9 cellular contexts compared by ENCODE assay signal in genomic region chr11:61694971-61695706, GRCh38. TPM values are rescaled to one million over a fixed set of nuclear protein-coding genes. Genes with fewer than 3 reads are reported as not detected.
A peak's percentile ranks its signal among the peaks of the same experiment; 100 is the strongest.
DNase-seq lines count a peak whose midpoint lies in the region; ATAC-seq lines count a peak whose summit lies in the region.
"Had no signal": no experiment of that assay in that cellular context is flagged by ENCODE, and none has a peak within 500 bp of the region (broad histone marks: within the 10 kb centered on the region; RNA-seq: fewer than 3 reads in every experiment).

No MANE protein-coding gene starts in this region.

- DNase-seq in mucosa of gallbladder (ENCODE audit: low spot score) (peak; percentile 61), NCI-H1105 (lab: John Stamatoyannopoulos, UW) (no peak), D341Med (ENCODE audit: low spot score) (no peak)

- no peak for ATAC-seq in GM21367 (IDR thresholded peaks at IDR 0.05; ENCODE audit: unreplicated experiment)
- no peak for ATAC-seq in GM18909 (IDR thresholded peaks at IDR 0.05; ENCODE audit: poor library complexity, unreplicated experiment)

- H3K27ac ChIP-seq in ACC112 (ENCODE audit: low read depth, low read length) (peak overlapping the region; percentile 72), KOPT-K1 (ENCODE audit: low read depth, low read length, poor library complexity, severe bottlenecking) (peak overlapping the region; percentile 94), cingulate gyrus (ENCODE audit: low read depth, low read length) (peak overlapping the region; percentile 65)

- H3K4me1 ChIP-seq in ACC112 (ENCODE audit: control insufficient read depth, insufficient read depth, low read length, unreplicated experiment): peaks cover 54% of the 10 kb centered on the region

- peak overlapping the region; percentile 52 for H3K4me3 ChIP-seq in ACC112 (ENCODE audit: low read depth, low read length)
- H3K4me3 ChIP-seq: GM12878 had no signal

- H2AFZ ChIP-seq in ACC112 (ENCODE audit: low read length, unreplicated experiment): peak overlapping the region; percentile 62

- H3K9me3 ChIP-seq in KOPT-K1 (ENCODE audit: insufficient read depth, low read length, poor library complexity, severe bottlenecking): no peaks in the 10 kb centered on the region

- H3K36me3 ChIP-seq in ACC112 (ENCODE audit: insufficient read depth, low read length) (no peaks in the 10 kb centered on the region), KOPT-K1 (ENCODE audit: insufficient read depth, low read length) (no peaks in the 10 kb centered on the region)

- no peaks in the 10 kb centered on the region for H3K79me2 ChIP-seq in ACC112 (ENCODE audit: control insufficient read depth, insufficient read depth, low read length, unreplicated experiment)

- no peaks in the 10 kb centered on the region for H3K27me3 ChIP-seq in ACC112 (ENCODE audit: insufficient read depth, low read length)

RNA-seq across cellular contexts. Expression of gene DAGLA, which starts 14.9 kb away (rescaled TPM):
- 10.6 TPM for total RNA-seq in mucosa of gallbladder

RNA-seq across cellular contexts. Expression of gene MYRF, which starts 57.3 kb away (rescaled TPM):
- total RNA-seq in mucosa of gallbladder: 320 TPM
